In the genomic region with DNA sequence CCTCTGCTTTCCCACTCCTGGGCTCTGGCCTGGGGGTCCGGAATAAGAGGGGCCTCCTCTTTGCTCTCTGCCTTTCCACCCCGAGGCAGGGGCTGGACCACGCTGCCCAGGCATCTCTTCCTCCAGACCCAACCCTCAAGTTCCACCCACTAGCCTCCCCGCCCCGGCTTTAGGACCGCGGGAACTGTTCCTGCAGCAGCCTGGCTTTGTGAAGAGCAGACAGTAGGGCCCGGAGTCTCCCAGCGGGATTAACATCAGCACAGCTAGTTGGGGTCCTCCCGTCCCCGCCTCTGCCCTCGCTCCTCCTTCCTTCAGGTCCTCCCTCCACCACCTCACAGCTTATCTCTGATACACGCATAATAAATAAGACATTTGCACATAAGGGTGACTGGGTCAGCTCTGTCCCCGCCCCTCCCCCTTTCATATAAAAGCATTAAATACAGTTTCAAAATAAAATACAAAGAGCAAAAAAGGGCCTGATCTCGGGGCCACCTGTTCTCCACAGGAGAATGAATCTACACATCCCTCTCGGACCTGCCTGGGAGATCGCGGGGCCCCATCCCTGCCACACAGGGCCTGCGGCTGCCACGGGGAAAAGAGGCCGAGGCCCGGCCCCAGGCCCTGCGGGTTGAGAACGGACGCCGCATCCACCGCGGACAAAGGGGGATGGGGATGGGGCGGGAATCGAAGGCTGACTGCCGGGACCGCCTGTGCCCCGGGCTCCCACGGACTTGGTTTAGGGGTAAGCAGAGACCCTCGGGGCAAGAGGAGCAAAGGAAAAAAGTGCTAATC, we compare ENCODE assay signal across 11 cellular contexts. TPM values are rescaled to one million over a fixed set of nuclear protein-coding genes. Genes with fewer than 3 reads are reported as not detected.
DNase-seq lines count a peak whose midpoint lies in the region; ATAC-seq and TF ChIP-seq lines count a peak whose summit lies in the region.
"Had no signal": no experiment of that assay in that cellular context is flagged by ENCODE, and none has a peak within 500 bp of the region (broad histone marks: within the 10 kb centered on the region; RNA-seq: fewer than 3 reads in every experiment).

No MANE protein-coding gene starts in this region.

- peak overlapping the region; percentile 39 for H3K9ac ChIP-seq in fibroblast of lung (ENCODE audit: insufficient read depth, low read length)

- peaks cover 20% of the 10 kb centered on the region for H3K36me3 Mint-ChIP-seq in nephron progenitor cell (ENCODE audit: low read depth)
- no peaks in the 10 kb centered on the region for H3K36me3 Mint-ChIP-seq in activated naive CD4-positive, alpha-beta T cell treated with anti-CD3 and anti-CD28 coated beads, Interleukin-2, amount 50 U/mL, for 72 hours

- TF ChIP-seq CTCF in cardiac muscle cell (IDR thresholded peaks at IDR 0.05; ENCODE audit: low read depth, low read length) (no peak), fibroblast of lung (conservative IDR thresholded peaks at IDR 0.05 in 1 of 2, IDR thresholded peaks at IDR 0.05 in 1 of 2; ENCODE audit: low read depth in 1 of 2, low read length in 2 of 2) (no peak), nephron progenitor cell (IDR thresholded peaks at IDR 0.05) (no peak)

- H3K4me1 ChIP-seq in cardiac muscle cell (ENCODE audit: low read depth) (peaks cover 29% of the 10 kb centered on the region), fibroblast of lung (ENCODE audit: control insufficient read depth, extremely low read depth, insufficient read depth, low read length) (peaks cover 14% of the 10 kb centered on the region)

- H3K4me2 ChIP-seq in fibroblast of lung (ENCODE audit: extremely low read depth, insufficient read depth, low read length), result peak overlapping the region; percentile 42

- ATAC-seq in activated naive CD4-positive, alpha-beta T cell treated with anti-CD3 and anti-CD28 coated beads, Interleukin-2, amount 50 U/mL, for 72 hours, result no peak
- ATAC-seq in GM21381 (IDR thresholded peaks at IDR 0.05; ENCODE audit: unreplicated experiment), result no peak

- peak overlapping the region; percentile 30 for H3K27ac Mint-ChIP-seq in nephron progenitor cell
- H3K27ac Mint-ChIP-seq in activated naive CD4-positive, alpha-beta T cell treated with anti-CD3 and anti-CD28 coated beads, Interleukin-2, amount 50 U/mL, for 72 hours, result no peak overlapping the region
- H3K27ac Mint-ChIP-seq: activated T-helper 1 cell treated with anti-CD3 and anti-CD28 coated beads, Interleukin-12 subunit alpha, Interleukin-12 subunit beta, Interleukin-2, Interleukin-4 antibody, amounts not matched to agents 30 ng/mL and 10 ng/mL and 1 ng/mL, durations not matched to agents 14 hours and 24 hours and 36 hours had no signal

- H3K4me3 ChIP-seq in cardiac muscle cell (peak overlapping the region; percentile 12), fibroblast of lung (replicated peaks in 1 of 4; ENCODE audit: control extremely low read depth in 1 of 4, insufficient read depth in 1 of 4, low read depth in 3 of 4, low read length in 4 of 4) (peak overlapping the region; percentile 6 to 41 (median 14))

- H3K79me2 ChIP-seq in fibroblast of lung (ENCODE audit: control insufficient read depth, insufficient read depth, low read length), result peaks cover 13% of the 10 kb centered on the region

- peaks cover 7% of the 10 kb centered on the region for H3K36me3 ChIP-seq in cardiac muscle cell
- peaks cover 12% of the 10 kb centered on the region for H3K36me3 ChIP-seq in fibroblast of lung (ENCODE audit: control insufficient read depth, insufficient read depth, low read length)

- intact Hi-C loops in cardiac septum (cut with DNase I), result loop anchor here (10.0 kb wide), 1 partner anchor 383 kb away; no protein-coding TSS in a partner anchor

- no peaks in the 10 kb centered on the region for H4K20me1 ChIP-seq in fibroblast of lung (ENCODE audit: control insufficient read depth, extremely low read depth, insufficient read depth, low read length)

- H2AFZ ChIP-seq in fibroblast of lung (ENCODE audit: low read length), result no peak overlapping the region

- no peaks in the 10 kb centered on the region for H3K9me3 ChIP-seq in cardiac muscle cell (ENCODE audit: low read depth)
- no peaks in the 10 kb centered on the region for H3K9me3 ChIP-seq in fibroblast of lung (ENCODE audit: control insufficient read depth, insufficient read depth, low read depth, low read length)

- no peaks in the 10 kb centered on the region for H3K27me3 Mint-ChIP-seq in nephron progenitor cell (ENCODE audit: low read depth, poor library complexity)

- no peaks in the 10 kb centered on the region for H3K9me3 Mint-ChIP-seq in nephron progenitor cell
- H3K9me3 Mint-ChIP-seq in activated naive CD4-positive, alpha-beta T cell treated with anti-CD3 and anti-CD28 coated beads, Interleukin-2, amount 50 U/mL, for 72 hours, result no peaks in the 10 kb centered on the region
- H3K9me3 Mint-ChIP-seq: activated T-helper 1 cell treated with anti-CD3 and anti-CD28 coated beads, Interleukin-12 subunit alpha, Interleukin-12 subunit beta, Interleukin-2, Interleukin-4 antibody, amounts not matched to agents 30 ng/mL and 10 ng/mL and 1 ng/mL, durations not matched to agents 14 hours and 24 hours and 36 hours had no signal

- H3K4me1 Mint-ChIP-seq in nephron progenitor cell, result peaks cover 44% of the 10 kb centered on the region

- peak overlapping the region; percentile 85 for H3K4me3 Mint-ChIP-seq in nephron progenitor cell
- H3K4me3 Mint-ChIP-seq: activated T-helper 1 cell treated with anti-CD3 and anti-CD28 coated beads, Interleukin-12 subunit alpha, Interleukin-12 subunit beta, Interleukin-2, Interleukin-4 antibody, amounts not matched to agents 30 ng/mL and 10 ng/mL and 1 ng/mL, durations not matched to agents 14 hours and 24 hours and 36 hours had no signal

- H3K27ac ChIP-seq in cardiac muscle cell (no peak overlapping the region), fibroblast of lung (ENCODE audit: insufficient read depth, low read length) (no peak overlapping the region)

- DNase-seq in cardiac muscle cell (ENCODE audit: low read depth in 1 of 2, low spot score in 1 of 2) (peak in 1 of 2 donors; percentile 42), cardiac septum (ENCODE audit: low spot score) (no peak), fibroblast of lung (ENCODE audit: low read depth in 2 of 2) (peak in 1 of 2 donors; percentile 13), nephron progenitor cell (peak; percentile 40), NOMO-1 (lab: John Stamatoyannopoulos, UW; ENCODE audit: unreplicated experiment in 2 of 2) (no peak), AG20443 (ENCODE audit: low spot score) (no peak)
- DNase-seq in activated naive CD4-positive, alpha-beta T cell treated with anti-CD3 and anti-CD28 coated beads, Interleukin-2, amount 50 U/mL, for 72 hours (ENCODE audit: low spot score in 2 of 2), result no peak
- DNase-seq: NCI-H1048, T-helper 1 cell had no signal

- H3K27me3 ChIP-seq in cardiac muscle cell (no peaks in the 10 kb centered on the region), fibroblast of lung (ENCODE audit: control insufficient read depth, insufficient read depth, low read length) (no peaks in the 10 kb centered on the region)

RNA-seq across cellular contexts. Expression of a gene that starts 6.5 kb away (rescaled TPM):
- total RNA-seq in cardiac muscle cell, result 31.5 and 42.8 TPM in 2 replicates
- 10.0 and 16.5 TPM in 2 replicates for polyA plus RNA-seq in cardiac muscle cell
- 14.3 TPM for total RNA-seq in cardiac septum
- 12.9 and 14.4 TPM in 2 replicates for total RNA-seq in fibroblast of lung
- 5.4 and 6.0 TPM in 2 replicates for polyA plus RNA-seq in fibroblast of lung
- 6.8 and 8.2 TPM in 2 replicates for polyA plus RNA-seq in fibroblast of lung (2012)
- 2.6 and 5.0 TPM in 2 replicates for polyA minus RNA-seq in fibroblast of lung (ENCODE audit: low replicate concordance)
- 1 to 10 TPM in 1 of 2 donors, under 1 TPM in 1; 0.16 to 2.2 TPM for total RNA-seq in activated naive CD4-positive, alpha-beta T cell treated with anti-CD3 and anti-CD28 coated beads, Interleukin-2, amount 50 U/mL, for 72 hours

RNA-seq across cellular contexts. Expression of a gene that starts 51.2 kb away (rescaled TPM):
- total RNA-seq in cardiac muscle cell (44.5 and 45.2 TPM in 2 replicates), cardiac septum (14.0 TPM), fibroblast of lung (10.7 and 10.8 TPM in 2 replicates)
- polyA plus RNA-seq in cardiac muscle cell (8.2 and 9.0 TPM in 2 replicates), fibroblast of lung (10.9 and 13.9 TPM in 2 replicates)
- polyA plus RNA-seq in fibroblast of lung (2012), result 15.7 and 22.1 TPM in 2 replicates
- 8.2 and 8.9 TPM in 2 replicates for polyA minus RNA-seq in fibroblast of lung (ENCODE audit: low replicate concordance)
- 10 to 100 TPM; 30.8 to 39.0 TPM for total RNA-seq in activated naive CD4-positive, alpha-beta T cell treated with anti-CD3 and anti-CD28 coated beads, Interleukin-2, amount 50 U/mL, for 72 hours
